In the genomic region with DNA sequence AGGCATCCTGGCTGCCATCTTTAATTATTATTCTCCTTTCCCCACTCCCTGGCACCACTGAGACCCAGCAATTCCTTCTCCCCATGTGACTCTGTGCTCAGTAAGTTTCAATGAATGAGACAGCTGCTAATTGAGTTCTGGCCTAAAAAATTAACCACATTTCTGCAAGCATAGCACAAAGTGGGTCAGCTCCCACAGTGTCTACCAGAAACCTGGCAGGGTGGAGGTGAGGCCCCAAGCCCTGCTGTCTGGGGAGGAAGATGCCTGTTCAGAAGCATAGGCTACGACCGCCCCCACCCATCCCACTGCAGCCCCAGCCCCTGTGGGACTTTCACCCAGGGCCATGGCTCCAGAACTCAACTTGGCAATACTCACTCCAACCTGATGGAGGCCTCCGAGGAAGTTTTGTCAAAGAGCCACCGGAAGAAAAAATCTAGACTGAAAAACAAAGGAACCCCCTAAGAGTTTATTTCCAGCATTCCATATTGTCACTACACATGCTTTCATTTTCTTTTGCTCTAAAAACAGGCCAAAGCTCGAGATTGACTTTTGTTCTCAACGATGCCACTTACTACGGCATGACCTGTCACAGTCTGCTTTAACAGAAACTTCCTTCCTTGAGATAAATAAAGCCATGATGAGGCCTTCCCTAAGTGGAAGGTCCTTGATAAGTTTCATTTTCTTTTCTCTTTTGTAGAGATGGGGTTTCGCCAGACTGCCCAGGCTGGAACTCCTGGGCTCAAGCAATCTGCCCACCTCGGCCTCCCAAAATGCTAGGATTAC, we compare ENCODE assay signal across 1 cellular context.
TF ChIP-seq lines count a peak whose summit lies in the region.

No MANE protein-coding gene starts in this region.

TF ChIP-seq in A549, 52 proteins besides CTCF, POLR2A, EP300 and RAD21 (continued from another document):
- TF ChIP-seq, protein P1, sequence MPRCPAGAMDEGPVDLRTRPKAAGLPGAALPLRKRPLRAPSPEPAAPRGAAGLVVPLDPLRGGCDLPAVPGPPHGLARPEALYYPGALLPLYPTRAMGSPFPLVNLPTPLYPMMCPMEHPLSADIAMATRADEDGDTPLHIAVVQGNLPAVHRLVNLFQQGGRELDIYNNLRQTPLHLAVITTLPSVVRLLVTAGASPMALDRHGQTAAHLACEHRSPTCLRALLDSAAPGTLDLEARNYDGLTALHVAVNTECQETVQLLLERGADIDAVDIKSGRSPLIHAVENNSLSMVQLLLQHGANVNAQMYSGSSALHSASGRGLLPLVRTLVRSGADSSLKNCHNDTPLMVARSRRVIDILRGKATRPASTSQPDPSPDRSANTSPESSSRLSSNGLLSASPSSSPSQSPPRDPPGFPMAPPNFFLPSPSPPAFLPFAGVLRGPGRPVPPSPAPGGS (IDR thresholded peaks at IDR 0.05), result no peak
TF ChIP-seq in A549: peak in this region for 1.
